In genomic region chr17:50506298-50506697, GRCh38 we compare ENCODE assay signal across 19 cellular contexts. TPM values are rescaled to one million over a fixed set of nuclear protein-coding genes. Genes with fewer than 3 reads are reported as not detected.
DNase-seq lines count a peak whose midpoint lies in the region; ATAC-seq and TF ChIP-seq lines count a peak whose summit lies in the region.
"Had no signal": no experiment of that assay in that cellular context is flagged by ENCODE, and none has a peak within 500 bp of the region (broad histone marks: within the 10 kb centered on the region; RNA-seq: fewer than 3 reads in every experiment).

No MANE protein-coding gene starts in this region.

- no peak for TF ChIP-seq CTCF in activated CD8-positive, alpha-beta T cell treated with anti-CD3 and anti-CD28 coated beads for 36 hours (IDR thresholded peaks at IDR 0.05)
- TF ChIP-seq CTCF in activated B cell treated with CpG ODN at 0.5 μM for 24 hours (IDR thresholded peaks at IDR 0.05): no peak
- TF ChIP-seq CTCF in vagina (IDR thresholded peaks at IDR 0.05): no peak

- H4K91ac ChIP-seq in neuronal stem cell (ENCODE audit: low read depth, low read length, poor library complexity): no peak overlapping the region

- peak overlapping the region; percentile 6 for H2BK15ac ChIP-seq in neuronal stem cell (ENCODE audit: low read length)

- no peak for ATAC-seq in activated CD8-positive, alpha-beta T cell treated with anti-CD3 and anti-CD28 coated beads, Interleukin-2, amount 10 ng/mL, durations not matched to agents 7 days and 5 days
- ATAC-seq in activated CD8-positive, alpha-beta T cell treated with anti-CD3 and anti-CD28 coated beads for 36 hours: no peak
- no peak for ATAC-seq in activated B cell treated with CpG ODN at 0.5 μM for 24 hours (ENCODE audit: low read depth)
- ATAC-seq: GM12878, Right ventricle myocardium inferior had no signal

- no peak overlapping the region for H3K4me3 Mint-ChIP-seq in activated CD8-positive, alpha-beta T cell treated with anti-CD3 and anti-CD28 coated beads, Interleukin-2, amount 10 ng/mL, durations not matched to agents 7 days and 5 days
- H3K4me3 Mint-ChIP-seq in activated CD8-positive, alpha-beta T cell treated with anti-CD3 and anti-CD28 coated beads for 36 hours: no peak overlapping the region
- H3K4me3 Mint-ChIP-seq in activated B cell treated with CpG ODN at 0.5 μM for 24 hours: peak overlapping the region; percentile 29
- H3K4me3 Mint-ChIP-seq in immature natural killer cell: peak overlapping the region in 4 of 5 donors; percentile 16 to 55 (median 31)

- H3K79me1 ChIP-seq in neuronal stem cell (ENCODE audit: low read depth, low read length): no peaks in the 10 kb centered on the region

- H2BK5ac ChIP-seq in neuronal stem cell (ENCODE audit: low read length): no peak overlapping the region

- H3K14ac ChIP-seq in neuronal stem cell (ENCODE audit: low read length): no peak overlapping the region

- POLR2A ChIA-PET in activated CD8-positive, alpha-beta T cell treated with anti-CD3 and anti-CD28 coated beads, Interleukin-2, amount 10 ng/mL, durations not matched to agents 7 days and 5 days (lab: Charles Lee): no interaction called here
- POLR2A ChIA-PET in activated CD8-positive, alpha-beta T cell treated with anti-CD3 and anti-CD28 coated beads for 36 hours (lab: Charles Lee): no interaction called here
- POLR2A ChIA-PET in activated B cell treated with CpG ODN at 0.5 μM for 24 hours (lab: Charles Lee): interaction anchor here (0.8 to 1.2 kb wide), 2 partner anchors 11 to 359 kb away, joined by 3 read pairs; partner anchors contain the start of gene TOB1

- no peaks in the 10 kb centered on the region for H3K36me3 ChIP-seq in neuronal stem cell (replicated peaks in 1 of 2; ENCODE audit: control insufficient read depth in 2 of 2, insufficient read depth in 2 of 2, low read length in 2 of 2)
- no peaks in the 10 kb centered on the region for H3K36me3 ChIP-seq in vagina

- no peak overlapping the region for H3K23ac ChIP-seq in neuronal stem cell (ENCODE audit: low read depth, low read length, poor library complexity)

- H3K9me3 ChIP-seq in neuronal stem cell (replicated peaks in 1 of 2; ENCODE audit: control insufficient read depth in 2 of 2, insufficient read depth in 1 of 2, low read depth in 1 of 2, low read length in 2 of 2) (no peaks in the 10 kb centered on the region), vagina (no peaks in the 10 kb centered on the region)

- no peak for DNase-seq in activated CD8-positive, alpha-beta T cell treated with anti-CD3 and anti-CD28 coated beads, Interleukin-2, amount 10 ng/mL, durations not matched to agents 7 days and 5 days
- DNase-seq in activated CD8-positive, alpha-beta T cell treated with anti-CD3 and anti-CD28 coated beads for 36 hours: no peak
- DNase-seq in activated B cell treated with CpG ODN at 0.5 μM for 24 hours (no peak), immature natural killer cell (no peak), neuronal stem cell (ENCODE audit: low spot score) (no peak), NCI-H2196 treated with DMSO at 0.1 percent for 48 hours (lab: John Stamatoyannopoulos, UW; ENCODE audit: unreplicated experiment) (no peak), vagina (ENCODE audit: extremely low spot score in 2 of 2) (no peak), pons (ENCODE audit: low spot score) (no peak)
- DNase-seq: C1 segment of cervical spinal cord, Calu3, HCEC 1CT, KBM-7, NCI-H1092 treated with DMSO at 0.1 percent for 48 hours, NCI-H187, NCI-H446 had no signal

- H3K27me3 ChIP-seq in neuronal stem cell (ENCODE audit: control insufficient read depth in 3 of 3, insufficient read depth in 3 of 3, low read depth in 1 of 3, low read length in 3 of 3): peaks cover 0 to 37% (median 0%) of the 10 kb centered on the region in 3 experiments
- no peaks in the 10 kb centered on the region for H3K27me3 ChIP-seq in vagina

- TF ChIP-seq POLR2A in vagina (IDR thresholded peaks at IDR 0.05): no peak

- H3K4me1 Mint-ChIP-seq in activated CD8-positive, alpha-beta T cell treated with anti-CD3 and anti-CD28 coated beads, Interleukin-2, amount 10 ng/mL, durations not matched to agents 7 days and 5 days (ENCODE audit: low read depth): peaks cover 75% of the 10 kb centered on the region
- peaks cover 49% of the 10 kb centered on the region for H3K4me1 Mint-ChIP-seq in activated CD8-positive, alpha-beta T cell treated with anti-CD3 and anti-CD28 coated beads for 36 hours (ENCODE audit: low read depth)
- peaks cover 25% of the 10 kb centered on the region for H3K4me1 Mint-ChIP-seq in activated B cell treated with CpG ODN at 0.5 μM for 24 hours
- H3K4me1 Mint-ChIP-seq in immature natural killer cell: peaks cover 19 to 21% of the 10 kb centered on the region in 2 donors

- no peaks in the 10 kb centered on the region for H3K27me3 Mint-ChIP-seq in activated CD8-positive, alpha-beta T cell treated with anti-CD3 and anti-CD28 coated beads, Interleukin-2, amount 10 ng/mL, durations not matched to agents 7 days and 5 days (ENCODE audit: low read depth)
- H3K27me3 Mint-ChIP-seq in activated CD8-positive, alpha-beta T cell treated with anti-CD3 and anti-CD28 coated beads for 36 hours: no peaks in the 10 kb centered on the region
- no peaks in the 10 kb centered on the region for H3K27me3 Mint-ChIP-seq in activated B cell treated with CpG ODN at 0.5 μM for 24 hours
- H3K27me3 Mint-ChIP-seq in immature natural killer cell (ENCODE audit: low read depth in 3 of 3): peaks cover 0 to 2% (median 0%) of the 10 kb centered on the region in 3 donors

- intact Hi-C loops in activated CD8-positive, alpha-beta T cell treated with anti-CD3 and anti-CD28 coated beads for 36 hours (cut with micrococcal nuclease): no loop called here
- intact Hi-C loops in activated B cell treated with CpG ODN at 0.5 μM for 24 hours (cut with micrococcal nuclease): no loop called here
- intact Hi-C loops in vagina (cut with DNase I): no loop called here

- no peak overlapping the region for H3K9ac ChIP-seq in neuronal stem cell (ENCODE audit: low read depth, low read length, poor library complexity)

- peak overlapping the region; percentile 46 for H3K27ac Mint-ChIP-seq in activated CD8-positive, alpha-beta T cell treated with anti-CD3 and anti-CD28 coated beads, Interleukin-2, amount 10 ng/mL, durations not matched to agents 7 days and 5 days
- H3K27ac Mint-ChIP-seq in activated CD8-positive, alpha-beta T cell treated with anti-CD3 and anti-CD28 coated beads for 36 hours: no peak overlapping the region
- peak overlapping the region; percentile 30 for H3K27ac Mint-ChIP-seq in activated B cell treated with CpG ODN at 0.5 μM for 24 hours
- peak overlapping the region; percentile 2 to 62 (median 48) for H3K27ac Mint-ChIP-seq in immature natural killer cell

- no peak overlapping the region for H3K27ac ChIP-seq in neuronal stem cell (replicated peaks; ENCODE audit: low read length)
- no peak overlapping the region for H3K27ac ChIP-seq in vagina
- H3K27ac ChIP-seq: HL-60 had no signal

- H2BK120ac ChIP-seq in neuronal stem cell (ENCODE audit: low read depth, low read length): no peak overlapping the region

- no peak overlapping the region for H2AFZ ChIP-seq in neuronal stem cell (ENCODE audit: low read length)

- H2AK5ac ChIP-seq in neuronal stem cell (ENCODE audit: low read depth, low read length): no peak overlapping the region

- H3K4me3 ChIP-seq in neuronal stem cell (ENCODE audit: low read length in 2 of 2) (no peak overlapping the region), vagina (no peak overlapping the region)
- H3K4me3 ChIP-seq: GM12878 had no signal

- H3K4me1 ChIP-seq in neuronal stem cell (ENCODE audit: control insufficient read depth in 2 of 2, insufficient read depth in 1 of 2, low read depth in 1 of 2, low read length in 2 of 2) (peaks cover 11 to 21% of the 10 kb centered on the region in 2 donors), vagina (peaks cover 20% of the 10 kb centered on the region)

- H2BK12ac ChIP-seq in neuronal stem cell (ENCODE audit: low read length): no peak overlapping the region

- WGBS in neuronal stem cell (ENCODE audit: extremely low coverage in 2 of 2, insufficient read length in 2 of 2, insufficient replicate concordance in 1 of 2), 2 donors: no CpG with 5 or more reads among the region's 7 CpGs

- peaks cover 2% of the 10 kb centered on the region for H3K36me3 Mint-ChIP-seq in activated CD8-positive, alpha-beta T cell treated with anti-CD3 and anti-CD28 coated beads, Interleukin-2, amount 10 ng/mL, durations not matched to agents 7 days and 5 days (ENCODE audit: low read depth)
- peaks cover 8% of the 10 kb centered on the region for H3K36me3 Mint-ChIP-seq in activated CD8-positive, alpha-beta T cell treated with anti-CD3 and anti-CD28 coated beads for 36 hours (ENCODE audit: low read depth)
- H3K36me3 Mint-ChIP-seq in activated B cell treated with CpG ODN at 0.5 μM for 24 hours (ENCODE audit: low read depth) (no peaks in the 10 kb centered on the region), immature natural killer cell (no peaks in the 10 kb centered on the region)

- H3K18ac ChIP-seq in neuronal stem cell (ENCODE audit: low read length): no peak overlapping the region

- H4K8ac ChIP-seq in neuronal stem cell (ENCODE audit: low read depth, low read length): no peak overlapping the region

- H3K4me2 ChIP-seq in neuronal stem cell (ENCODE audit: insufficient read depth, low read length, poor library complexity, severe bottlenecking): no peak overlapping the region

- CTCF ChIA-PET in activated CD8-positive, alpha-beta T cell treated with anti-CD3 and anti-CD28 coated beads, Interleukin-2, amount 10 ng/mL, durations not matched to agents 7 days and 5 days (lab: Charles Lee): interaction anchor here (0.7 to 6.0 kb wide), 3 partner anchors 28 to 109 kb away, joined by 3 to 34 read pairs (median 9); partner anchors contain the start of genes LRRC59 and RSAD1
- CTCF ChIA-PET in activated CD8-positive, alpha-beta T cell treated with anti-CD3 and anti-CD28 coated beads for 36 hours (lab: Charles Lee): interaction anchor here (1.0 to 6.9 kb wide), 5 partner anchors 23 to 144 kb away, joined by 4 to 40 read pairs (median 5); partner anchors contain the start of gene RSAD1
- CTCF ChIA-PET in activated B cell treated with CpG ODN at 0.5 μM for 24 hours (lab: Charles Lee): interaction anchor here (1.2 kb wide), 1 partner anchor 22 kb away, joined by 3 read pairs; no protein-coding TSS in a partner anchor

- H3K4ac ChIP-seq in neuronal stem cell (ENCODE audit: low read length): no peak overlapping the region

- H3K9me3 Mint-ChIP-seq in activated CD8-positive, alpha-beta T cell treated with anti-CD3 and anti-CD28 coated beads, Interleukin-2, amount 10 ng/mL, durations not matched to agents 7 days and 5 days (ENCODE audit: insufficient read depth): no peaks in the 10 kb centered on the region
- no peaks in the 10 kb centered on the region for H3K9me3 Mint-ChIP-seq in activated CD8-positive, alpha-beta T cell treated with anti-CD3 and anti-CD28 coated beads for 36 hours
- no peaks in the 10 kb centered on the region for H3K9me3 Mint-ChIP-seq in activated B cell treated with CpG ODN at 0.5 μM for 24 hours
- H3K9me3 Mint-ChIP-seq in immature natural killer cell: no peaks in the 10 kb centered on the region

RNA-seq across cellular contexts. Expression of gene MYCBPAP, which starts 1.9 kb away (rescaled TPM):
- total RNA-seq in activated CD8-positive, alpha-beta T cell treated with anti-CD3 and anti-CD28 coated beads, Interleukin-2, amount 10 ng/mL, durations not matched to agents 7 days and 5 days: 1 to 10 TPM; 7.7 to 9.3 TPM
- total RNA-seq in activated CD8-positive, alpha-beta T cell treated with anti-CD3 and anti-CD28 coated beads for 36 hours: 1 to 10 TPM; 6.7 to 6.9 TPM
- total RNA-seq in activated B cell treated with CpG ODN at 0.5 μM for 24 hours: 2.1 and 2.3 TPM in 2 replicates
- polyA plus RNA-seq in immature natural killer cell: under 1 TPM in 1 of 3 donors, not detected in 2; 1.00 TPM
- polyA plus RNA-seq in neuronal stem cell (2013, experiment 1 of 2): 1.8 TPM
- polyA plus RNA-seq in neuronal stem cell (2013, experiment 2 of 2): 2.2 TPM
- not detected for total RNA-seq in vagina
- total RNA-seq: A172 had no signal

RNA-seq across cellular contexts. Expression of gene EPN3, which starts 26.2 kb away (rescaled TPM):
- total RNA-seq in activated CD8-positive, alpha-beta T cell treated with anti-CD3 and anti-CD28 coated beads, Interleukin-2, amount 10 ng/mL, durations not matched to agents 7 days and 5 days: not detected
- not detected for total RNA-seq in activated CD8-positive, alpha-beta T cell treated with anti-CD3 and anti-CD28 coated beads for 36 hours
- total RNA-seq in activated B cell treated with CpG ODN at 0.5 μM for 24 hours (not detected in 2 replicates), vagina (21.9 TPM)
- polyA plus RNA-seq in immature natural killer cell: not detected
- polyA plus RNA-seq in neuronal stem cell (2013, experiment 1 of 2): 0.04 TPM
- 0.07 TPM for polyA plus RNA-seq in neuronal stem cell (2013, experiment 2 of 2)
- total RNA-seq: A172, GM12878 had no signal

RNA-seq across cellular contexts. Expression of gene RSAD1, which starts 27.6 kb away (rescaled TPM):
- 10 to 100 TPM; 26.6 to 28.4 TPM for total RNA-seq in activated CD8-positive, alpha-beta T cell treated with anti-CD3 and anti-CD28 coated beads, Interleukin-2, amount 10 ng/mL, durations not matched to agents 7 days and 5 days
- 10 to 100 TPM; 39.2 to 40.7 TPM for total RNA-seq in activated CD8-positive, alpha-beta T cell treated with anti-CD3 and anti-CD28 coated beads for 36 hours
- 36.2 and 42.2 TPM in 2 replicates for total RNA-seq in activated B cell treated with CpG ODN at 0.5 μM for 24 hours
- polyA plus RNA-seq in immature natural killer cell: 10 to 100 TPM; 50.5 to 54.2 (median 54.1) TPM
- polyA plus RNA-seq in neuronal stem cell (2013, experiment 1 of 2): 8.9 TPM
- polyA plus RNA-seq in neuronal stem cell (2013, experiment 2 of 2): 8.5 TPM
- 37.3 TPM for total RNA-seq in vagina

RNA-seq across cellular contexts. Expression of gene CHAD, which starts 37.6 kb away (rescaled TPM):
- total RNA-seq in activated CD8-positive, alpha-beta T cell treated with anti-CD3 and anti-CD28 coated beads, Interleukin-2, amount 10 ng/mL, durations not matched to agents 7 days and 5 days: not detected
- not detected for total RNA-seq in activated CD8-positive, alpha-beta T cell treated with anti-CD3 and anti-CD28 coated beads for 36 hours
- total RNA-seq in activated B cell treated with CpG ODN at 0.5 μM for 24 hours (0.34 and 0.42 TPM in 2 replicates), vagina (not detected)
- not detected for polyA plus RNA-seq in immature natural killer cell
- polyA plus RNA-seq in neuronal stem cell (2013, experiment 1 of 2): not detected
- polyA plus RNA-seq in neuronal stem cell (2013, experiment 2 of 2): 0.04 TPM
- total RNA-seq: A172, Calu3, GM12878 had no signal

RNA-seq across cellular contexts. Expression of gene SPATA20, which starts 40.7 kb away (rescaled TPM):
- 10 to 100 TPM; 23.9 to 27.3 TPM for total RNA-seq in activated CD8-positive, alpha-beta T cell treated with anti-CD3 and anti-CD28 coated beads, Interleukin-2, amount 10 ng/mL, durations not matched to agents 7 days and 5 days
- total RNA-seq in activated CD8-positive, alpha-beta T cell treated with anti-CD3 and anti-CD28 coated beads for 36 hours: 10 to 100 TPM; 29.0 to 36.2 TPM
- total RNA-seq in activated B cell treated with CpG ODN at 0.5 μM for 24 hours (45.6 and 52.3 TPM in 2 replicates), vagina (73.4 TPM)
- polyA plus RNA-seq in immature natural killer cell: 10 to 100 TPM in 1 of 3 donors, 1 to 10 TPM in 2; 9.8 to 23.0 (median 9.9) TPM
- polyA plus RNA-seq in neuronal stem cell (2013, experiment 1 of 2): 17.6 TPM
- 18.9 TPM for polyA plus RNA-seq in neuronal stem cell (2013, experiment 2 of 2)

Comparison
In these comparisons a context has a peak if more than half of its experiments do, and no peak if none do; other contexts are left out.
1. H3K4me3 Mint-ChIP-seq: peak in activated B cell treated with CpG ODN at 0.5 μM for 24 hours (single experiment) and immature natural killer cell (4 of 5); none in activated CD8-positive, alpha-beta T cell treated with anti-CD3 and anti-CD28 coated beads, Interleukin-2, amount 10 ng/mL, durations not matched to agents 7 days and 5 days (single experiment) and activated CD8-positive, alpha-beta T cell treated with anti-CD3 and anti-CD28 coated beads for 36 hours (single experiment).
2. RNA of gene EPN3, which starts 26.2 kb away (total RNA-seq): 21.9 TPM in vagina (single experiment); not detected in activated CD8-positive, alpha-beta T cell treated with anti-CD3 and anti-CD28 coated beads, Interleukin-2, amount 10 ng/mL, durations not matched to agents 7 days and 5 days, not detected in activated B cell treated with CpG ODN at 0.5 μM for 24 hours and not detected in activated CD8-positive, alpha-beta T cell treated with anti-CD3 and anti-CD28 coated beads for 36 hours; every median in the first group is over 10 times any median in the second.